Comparison of ENCODE assay signal across 24 cellular contexts in genomic region chr1:3462356-3463012, GRCh38. TPM values are rescaled to one million over a fixed set of nuclear protein-coding genes. Genes with fewer than 3 reads are reported as not detected.
DNase-seq lines count a peak whose midpoint lies in the region; ATAC-seq, FAIRE-seq and TF ChIP-seq lines count a peak whose summit lies in the region.
"Had no signal": no experiment of that assay in that cellular context is flagged by ENCODE, and none has a peak within 500 bp of the region (broad histone marks: within the 10 kb centered on the region; RNA-seq: fewer than 3 reads in every experiment).

No MANE protein-coding gene starts in this region.

- H3K9ac ChIP-seq in kidney (ENCODE audit: low read length in 2 of 2) (no peak overlapping the region), neuronal stem cell (ENCODE audit: low read depth, low read length, poor library complexity) (peak overlapping the region; percentile 60)
- H3K9ac ChIP-seq: KMS-11 had no signal

- H3K79me1 ChIP-seq in neuronal stem cell (ENCODE audit: low read depth, low read length) = peaks cover 2% of the 10 kb centered on the region

- intact Hi-C loops in Right ventricle myocardium inferior (cut with DNase I) (no loop called here), kidney (cut with DNase I) (no loop called here)

- TF ChIP-seq CTCF in right atrium auricular region (IDR thresholded peaks at IDR 0.05) = no peak
- no peak for TF ChIP-seq CTCF in kidney (IDR thresholded peaks at IDR 0.05; ENCODE audit: borderline replicate concordance, extremely low read depth, insufficient read depth)

- ATAC-seq in Right ventricle myocardium inferior = no peak

- H3K23ac ChIP-seq in neuronal stem cell (ENCODE audit: low read depth, low read length, poor library complexity) = peak overlapping the region; percentile 22

- no peak overlapping the region for H3K27ac ChIP-seq in right atrium auricular region
- no peak overlapping the region for H3K27ac ChIP-seq in kidney (ENCODE audit: low read depth in 2 of 2, low read length in 2 of 2)
- no peak overlapping the region for H3K27ac ChIP-seq in neuronal stem cell (replicated peaks; ENCODE audit: low read length)
- no peak overlapping the region for H3K27ac ChIP-seq in small intestine (ENCODE audit: low read depth in 1 of 2, low read length in 1 of 2)
- H3K27ac ChIP-seq: 22Rv1, KMS-11 had no signal

- peak overlapping the region; percentile 17 for H3K14ac ChIP-seq in neuronal stem cell (ENCODE audit: low read length)

- peak overlapping the region; percentile 83 for H2BK15ac ChIP-seq in neuronal stem cell (ENCODE audit: low read length)

- H3K27me3 ChIP-seq in right atrium auricular region = no peaks in the 10 kb centered on the region
- no peaks in the 10 kb centered on the region for H3K27me3 ChIP-seq in neuronal stem cell (ENCODE audit: control insufficient read depth in 3 of 3, insufficient read depth in 3 of 3, low read depth in 1 of 3, low read length in 3 of 3)
- no peaks in the 10 kb centered on the region for H3K27me3 ChIP-seq in small intestine (ENCODE audit: control insufficient read depth in 2 of 2, insufficient read depth in 2 of 2, low read length in 2 of 2)

- no peak overlapping the region for H2AFZ ChIP-seq in neuronal stem cell (ENCODE audit: low read length)

- peak overlapping the region; percentile 89 for H2AK5ac ChIP-seq in neuronal stem cell (ENCODE audit: low read depth, low read length)

- peak overlapping the region; percentile 53 for H3K4ac ChIP-seq in neuronal stem cell (ENCODE audit: low read length)

- H3K4me2 ChIP-seq in neuronal stem cell (ENCODE audit: insufficient read depth, low read length, poor library complexity, severe bottlenecking) = no peak overlapping the region
- H3K4me2 ChIP-seq: KMS-11 had no signal

- DNase-seq in Right ventricle myocardium inferior (ENCODE audit: missing footprints) (peak; percentile 52), right atrium auricular region (ENCODE audit: low spot score) (no peak), kidney (peak; percentile 71), neuronal stem cell (ENCODE audit: low spot score) (no peak), NCI-H2171 treated with DMSO at 0.1 percent for 48 hours (lab: John Stamatoyannopoulos, UW) (no peak), GM19240 (ENCODE audit: insufficient read length, low spot score) (no peak), small intestine (no peak)
- no peak for DNase-seq in activated CD4-positive, CD25-positive, alpha-beta regulatory T cell (lab: John Stamatoyannopoulos, UW)
- DNase-seq: AML-193; CD4-positive, CD25-positive, alpha-beta regulatory T cell; COR-L47; DMS 273 treated with DMSO at 0.1 percent for 48 hours; DND-41; H7; HFFc6; MV-4-11; NCI-H187; NCI-H2107; NCI-H2227 treated with DMSO at 0.1 percent for 48 hours; NCI-H510A treated with DMSO at 0.1 percent for 48 hours; NCI-H774; OCI-M1 had no signal

- peak overlapping the region; percentile 83 for H3K18ac ChIP-seq in neuronal stem cell (ENCODE audit: low read length)

- H3K9me3 ChIP-seq in right atrium auricular region (no peaks in the 10 kb centered on the region), kidney (ENCODE audit: control insufficient read depth in 1 of 2, low read length in 2 of 2) (no peaks in the 10 kb centered on the region), neuronal stem cell (replicated peaks in 1 of 2; ENCODE audit: control insufficient read depth in 2 of 2, insufficient read depth in 1 of 2, low read depth in 1 of 2, low read length in 2 of 2) (no peaks in the 10 kb centered on the region), small intestine (ENCODE audit: control insufficient read depth, low read depth) (no peaks in the 10 kb centered on the region)

- peak overlapping the region; percentile 84 for H2BK12ac ChIP-seq in neuronal stem cell (ENCODE audit: low read length)

- FAIRE-seq in kidney (lab: Jason Lieb, UNC) (no peak), small intestine (lab: Jason Lieb, UNC) (no peak)

- no peak overlapping the region for H2BK120ac ChIP-seq in neuronal stem cell (ENCODE audit: low read depth, low read length)

- peaks cover 0 to 29% of the 10 kb centered on the region in 2 donors for H3K4me1 ChIP-seq in right atrium auricular region
- peaks cover 26 to 30% of the 10 kb centered on the region in 2 donors for H3K4me1 ChIP-seq in kidney (ENCODE audit: control insufficient read depth in 1 of 2, insufficient read depth in 1 of 2, low read depth in 1 of 2, low read length in 2 of 2)
- H3K4me1 ChIP-seq in neuronal stem cell (ENCODE audit: control insufficient read depth in 2 of 2, insufficient read depth in 1 of 2, low read depth in 1 of 2, low read length in 2 of 2) = peaks cover 7 to 31% of the 10 kb centered on the region in 2 donors
- H3K4me1 ChIP-seq in small intestine (ENCODE audit: control insufficient read depth in 2 of 2, insufficient read depth in 1 of 2, low read depth in 1 of 2, low read length in 1 of 2) = peaks cover under 1 to 5% of the 10 kb centered on the region in 2 donors

- no peak overlapping the region for H4K8ac ChIP-seq in neuronal stem cell (ENCODE audit: low read depth, low read length)

- no peak overlapping the region for H4K91ac ChIP-seq in neuronal stem cell (ENCODE audit: low read depth, low read length, poor library complexity)

- H3K36me3 ChIP-seq in right atrium auricular region (no peaks in the 10 kb centered on the region), kidney (ENCODE audit: control insufficient read depth in 1 of 2, insufficient read depth in 2 of 2, low read length in 2 of 2) (peaks cover 0 to 3% of the 10 kb centered on the region in 2 donors), neuronal stem cell (replicated peaks in 1 of 2; ENCODE audit: control insufficient read depth in 2 of 2, insufficient read depth in 2 of 2, low read length in 2 of 2) (no peaks in the 10 kb centered on the region), small intestine (ENCODE audit: control insufficient read depth in 2 of 2, insufficient read depth in 2 of 2, low read length in 2 of 2) (peaks cover 2 to 5% of the 10 kb centered on the region in 2 donors)

- peak overlapping the region; percentile 53 for H2BK5ac ChIP-seq in neuronal stem cell (ENCODE audit: low read length)

- H3K4me3 ChIP-seq in right atrium auricular region (no peak overlapping the region), kidney (ENCODE audit: low read length in 2 of 2) (no peak overlapping the region), neuronal stem cell (ENCODE audit: low read length in 2 of 2) (no peak overlapping the region), small intestine (ENCODE audit: low read depth in 1 of 2, low read length in 2 of 2) (no peak overlapping the region)

- WGBS in neuronal stem cell (ENCODE audit: extremely low coverage in 2 of 2, insufficient read length in 2 of 2, insufficient replicate concordance in 1 of 2), 2 donors = no CpG with 5 or more reads among the region's 16 CpGs
- WGBS in small intestine, 3 donors = 83 to 86% (median 84%) methylated on average over 14 to 16 of the region's 16 CpGs

RNA-seq across cellular contexts. Expression of gene ARHGEF16, which starts 8.0 kb away (rescaled TPM):
- total RNA-seq in Right ventricle myocardium inferior (1.4 TPM), right atrium auricular region (1 to 10 TPM in 1 of 2 donors, under 1 TPM in 1; 0.22 to 1.5 TPM), kidney (39.3 TPM)
- polyA plus RNA-seq in kidney (ENCODE audit: insufficient read depth, low read depth, low replicate concordance) (15.5 TPM), small intestine (100 to 1,000 TPM in 2 of 3 donors, 10 to 100 TPM in 1; 31.0 to 121 (median 117) TPM)
- 1.5 TPM for polyA plus RNA-seq in neuronal stem cell (2013, experiment 1 of 2)
- polyA plus RNA-seq in neuronal stem cell (2013, experiment 2 of 2) = 1.4 TPM
- total RNA-seq: CD4-positive, CD25-positive, alpha-beta regulatory T cell had no signal
- polyA plus RNA-seq: CD4-positive, CD25-positive, alpha-beta regulatory T cell had no signal

Comparison
In these comparisons a context has a peak if more than half of its experiments do, and no peak if none do; other contexts are left out.
1. DNase-seq: peak in Right ventricle myocardium inferior (single experiment) and kidney (single experiment); none in right atrium auricular region (single experiment), neuronal stem cell (single experiment), NCI-H2171 treated with DMSO at 0.1 percent for 48 hours (single experiment), activated CD4-positive, CD25-positive, alpha-beta regulatory T cell (0 of 4), GM19240 (single experiment) and small intestine (single experiment).
2. RNA of gene ARHGEF16, which starts 8.0 kb away (total RNA-seq): 39.3 TPM in kidney (single experiment); 0.22 to 1.5 TPM in right atrium auricular region and 1.4 TPM in Right ventricle myocardium inferior (single experiment); every median in the first group is over 10 times any median in the second.